In genomic region chr9:105188746-105189145, GRCh38 we compare ENCODE assay signal across 1 cellular context.
TF ChIP-seq lines count a peak whose summit lies in the region.

No MANE protein-coding gene starts in this region.

TF ChIP-seq in GM23338, 12 proteins besides CTCF, POLR2A, EP300 and RAD21 (continued from another document):
- no peak for TF ChIP-seq ZNF462 (CRISPR knock-in tag; IDR thresholded peaks at IDR 0.05)
- no peak for TF ChIP-seq REST (IDR thresholded peaks at IDR 0.05; ENCODE audit: unreplicated experiment)
- TF ChIP-seq STAT1 (IDR thresholded peaks at IDR 0.05; ENCODE audit: unreplicated experiment) = no peak
- no peak for TF ChIP-seq EZH2phosphoT487 (IDR thresholded peaks at IDR 0.05; ENCODE audit: unreplicated experiment)
- TF ChIP-seq ETS1 (IDR thresholded peaks at IDR 0.05) = no peak
